In genomic region chr7:104794589-104794988, GRCh38 we compare ENCODE assay signal across 26 cellular contexts.
"Had no signal": no experiment of that assay in that cellular context is flagged by ENCODE, and none has a peak within 500 bp of the region (broad histone marks: within the 10 kb centered on the region; RNA-seq: fewer than 3 reads in every experiment).

No MANE protein-coding gene starts in this region.

- H3K9ac ChIP-seq: neural progenitor cell, parathyroid adenoma had no signal

- H3K36me3 ChIP-seq: neural progenitor cell, ovary, spleen, thoracic aorta, thyroid gland, tibial nerve, upper lobe of left lung, vagina had no signal

- H3K27me3 ChIP-seq: neural progenitor cell, ovary, thyroid gland, tibial nerve, upper lobe of left lung, vagina had no signal

- H3K4me2 ChIP-seq: neural progenitor cell, smooth muscle cell had no signal

- H3K4me3 ChIP-seq: neural progenitor cell, ovary, psoas muscle, skin epidermis, smooth muscle cell, spleen, thoracic aorta, thyroid gland, tibial nerve, upper lobe of left lung, vagina had no signal

- H3K4me1 ChIP-seq: parathyroid adenoma, psoas muscle, thyroid gland, upper lobe of left lung, vagina had no signal

- H2AFZ ChIP-seq: parathyroid adenoma had no signal

- ATAC-seq: natural killer cell; psoas muscle; right cardiac atrium; sciatic nerve; stimulated activated memory B cell treated with anti-CD40 and anti-IgM and Interleukin-4, amounts not matched to agents 10 μg/mL and 1 μg/mL and 100 μg/mL, for 72 hours; stimulated activated naive CD8-positive, alpha-beta T cell treated with anti-CD3 and anti-CD28 coated beads, Interleukin-15, amount 100 ng/mL, for 72 hours; stimulated activated naive CD8-positive, alpha-beta T cell treated with anti-CD3 and anti-CD28 coated beads, Interleukin-15, Interleukin-2, amounts not matched to agents 100 U/mL and 50 U/mL, for 24 hours had no signal

- FAIRE-seq: urothelium cell line had no signal

- H3K9me3 ChIP-seq: ovary, psoas muscle, spleen, thoracic aorta, thyroid gland, tibial nerve, upper lobe of left lung, vagina had no signal

- H3K27ac ChIP-seq: neural progenitor cell, ovary, parathyroid adenoma, psoas muscle, spleen, thoracic aorta, thyroid gland, tibial nerve, upper lobe of left lung, vagina had no signal

- DNase-seq: natural killer cell; ovary; psoas muscle; right cardiac atrium; spleen; stimulated activated CD4-positive, alpha-beta T cell treated with anti-CD3 and anti-CD28 coated beads, Interleukin-12 subunit alpha, Interleukin-12 subunit beta, amount 100 ng/mL, for 4 hours; stimulated activated CD4-positive, alpha-beta T cell treated with anti-CD3 and anti-CD28 coated beads, Interleukin-1b, Interleukin-23, amount 100 ng/mL, for 48 hours; stimulated activated CD4-positive, alpha-beta T cell treated with anti-CD3 and anti-CD28 coated beads, Interleukin-4, amount 100 ng/mL, for 1 hour; stimulated activated CD4-positive, alpha-beta T cell treated with anti-CD3 and anti-CD28 coated beads, Interleukin-4, amount 100 ng/mL, for 4 hours; stimulated activated CD8-positive, alpha-beta memory T cell treated with anti-CD3 and anti-CD28 coated beads, Interleukin-4, amount 100 ng/mL, for 48 hours; stimulated activated naive CD4-positive, alpha-beta T cell; stimulated activated naive CD8-positive, alpha-beta T cell treated with anti-CD3 and anti-CD28 coated beads, Interleukin-15, amount 100 ng/mL, for 72 hours; stimulated activated naive CD8-positive, alpha-beta T cell treated with anti-CD3 and anti-CD28 coated beads, Interleukin-15, Interleukin-2, amounts not matched to agents 100 U/mL and 50 U/mL, for 24 hours; thyroid gland; trophoblast cell; upper lobe of left lung had no signal

- H3K79me2 ChIP-seq: parathyroid adenoma had no signal
